In genomic region chr17:4365103-4365627, GRCh38 we compare ENCODE assay signal across 8 cellular contexts. TPM values are rescaled to one million over a fixed set of nuclear protein-coding genes. Genes with fewer than 3 reads are reported as not detected.
DNase-seq lines count a peak whose midpoint lies in the region; ATAC-seq and TF ChIP-seq lines count a peak whose summit lies in the region.

No MANE protein-coding gene starts in this region.

- ATAC-seq in HG02763 (IDR thresholded peaks at IDR 0.05; ENCODE audit: unreplicated experiment): peak; percentile 34

- H3K9me3 ChIP-seq in parathyroid adenoma (ENCODE audit: control insufficient read depth, low read length): no peaks in the 10 kb centered on the region
- no peaks in the 10 kb centered on the region for H3K9me3 ChIP-seq in tibial artery

- H3K36me3 ChIP-seq in parathyroid adenoma (ENCODE audit: control insufficient read depth, insufficient read depth, low read length) (no peaks in the 10 kb centered on the region), tibial artery (peaks cover 0 to 3% (median 0%) of the 10 kb centered on the region in 3 donors)

- peaks cover 21% of the 10 kb centered on the region for H3K79me2 ChIP-seq in parathyroid adenoma

- peak overlapping the region; percentile 57 for H3K4me2 ChIP-seq in parathyroid adenoma (ENCODE audit: low read length)

- H3K4me1 ChIP-seq in parathyroid adenoma (no peaks in the 10 kb centered on the region), tibial artery (peaks cover 0 to 34% (median 20%) of the 10 kb centered on the region in 4 donors)

- H3K27ac ChIP-seq in adipose tissue (ENCODE audit: low read depth, low read length) (peak overlapping the region; percentile 97), parathyroid adenoma (peak overlapping the region; percentile 87), tibial artery (peak overlapping the region; percentile 88 to 99)

- intact Hi-C loops in cardiac septum (cut with DNase I): loop anchor here (5.0 kb wide), 2 partner anchors 53 to 223 kb away; partner anchors contain the start of genes CYB5D2 and ZZEF1
- intact Hi-C loops in tibial artery (cut with DNase I; ENCODE audit: low total_unique reads): no loop called here

- H2AFZ ChIP-seq in parathyroid adenoma: peak overlapping the region; percentile 63

- H3K27me3 ChIP-seq in parathyroid adenoma (ENCODE audit: control insufficient read depth, insufficient read depth, low read length) (no peaks in the 10 kb centered on the region), tibial artery (no peaks in the 10 kb centered on the region)

- H3K9ac ChIP-seq in parathyroid adenoma: peak overlapping the region; percentile 87

- TF ChIP-seq CTCF in GM10266 (IDR thresholded peaks at IDR 0.05; ENCODE audit: control insufficient read depth, insufficient read depth, low read depth, missing control alignments) (no peak), parathyroid adenoma (IDR thresholded peaks at IDR 0.05) (no peak), tibial artery (IDR thresholded peaks at IDR 0.05) (no peak)

- DNase-seq in GM10266 (ENCODE audit: extremely low spot score) (peak; percentile 94), NCI-H1436 (lab: John Stamatoyannopoulos, UW) (peak; percentile 86), SW480 (ENCODE audit: low spot score) (peak; percentile 91), cardiac septum (ENCODE audit: low spot score) (peak; percentile 95), tibial artery (peak; percentile 92 to 96)

- peak overlapping the region; percentile 90 for H3K4me3 ChIP-seq in parathyroid adenoma (ENCODE audit: low read depth, low read length)
- H3K4me3 ChIP-seq in tibial artery: peak overlapping the region; percentile 63 to 99

- 0 to 1% (median 0%) methylated on average over 32 to 38 of the region's 38 CpGs for WGBS in adipose tissue, 3 donors

RNA-seq across cellular contexts. Expression of gene UBE2G1, which starts 1.3 kb away (rescaled TPM):
- 10 to 100 TPM; 12.9 to 28.1 (median 13.3) TPM for polyA plus RNA-seq in adipose tissue
- total RNA-seq in cardiac septum: 80.4 TPM

Comparison
In these comparisons a context has a peak if more than half of its experiments do, and no peak if none do; other contexts are left out.
1. Peak in every context shown above with its lines: DNase-seq, ATAC-seq, H3K4me3 ChIP-seq and H3K27ac ChIP-seq.